ENCODE assay signal across 7 cellular contexts in the genomic region with DNA sequence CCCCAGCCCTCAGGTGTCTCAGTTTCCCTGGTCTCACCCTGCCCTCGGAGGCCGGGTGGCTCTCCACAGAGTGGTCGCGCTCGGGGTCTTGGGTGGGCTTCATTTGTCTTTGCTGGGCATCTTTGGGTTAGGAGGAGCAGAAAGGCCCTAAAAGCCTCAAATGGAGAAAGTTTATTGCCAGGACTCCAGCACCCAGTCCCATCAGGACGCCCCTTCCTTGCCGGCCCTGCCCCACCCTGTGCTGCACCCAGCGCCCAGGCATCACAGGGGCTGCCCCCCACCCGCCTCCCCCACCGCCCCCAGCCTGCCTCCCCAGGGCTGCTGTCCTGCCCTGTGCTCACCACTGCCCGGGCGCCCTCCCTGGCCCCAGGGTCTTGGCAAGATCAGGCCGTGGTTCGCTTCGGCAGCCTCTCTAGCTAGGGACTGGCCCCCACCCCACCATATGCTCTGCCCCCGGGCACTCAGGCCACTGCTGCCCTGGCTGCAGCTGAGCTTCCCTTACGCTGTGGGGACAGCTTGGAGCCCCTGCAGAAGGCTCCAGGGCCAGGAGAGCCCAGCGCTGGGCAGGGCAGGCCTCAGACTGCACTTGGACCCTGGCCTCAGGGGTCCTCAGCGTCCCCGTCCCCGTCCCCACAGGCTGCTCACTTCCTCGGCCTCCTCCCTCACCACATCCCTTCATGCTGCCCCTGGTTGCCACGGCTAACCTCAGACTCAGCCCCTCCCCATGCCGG.
"Had no signal": no experiment of that assay in that cellular context is flagged by ENCODE, and none has a peak within 500 bp of the region (broad histone marks: within the 10 kb centered on the region; RNA-seq: fewer than 3 reads in every experiment).

No MANE protein-coding gene starts in this region.

- ATAC-seq: K562 had no signal

- H2AFZ ChIP-seq: GM23248 had no signal

- H3K27ac ChIP-seq: GM23248 had no signal

- H3K9ac ChIP-seq: GM23248 had no signal

- DNase-seq: GM23248, GOT3, H9, HCEC 1CT, IMR-90, KG1 had no signal

- H3K4me3 ChIP-seq: GM23248, K562 had no signal
